In the genomic region with DNA sequence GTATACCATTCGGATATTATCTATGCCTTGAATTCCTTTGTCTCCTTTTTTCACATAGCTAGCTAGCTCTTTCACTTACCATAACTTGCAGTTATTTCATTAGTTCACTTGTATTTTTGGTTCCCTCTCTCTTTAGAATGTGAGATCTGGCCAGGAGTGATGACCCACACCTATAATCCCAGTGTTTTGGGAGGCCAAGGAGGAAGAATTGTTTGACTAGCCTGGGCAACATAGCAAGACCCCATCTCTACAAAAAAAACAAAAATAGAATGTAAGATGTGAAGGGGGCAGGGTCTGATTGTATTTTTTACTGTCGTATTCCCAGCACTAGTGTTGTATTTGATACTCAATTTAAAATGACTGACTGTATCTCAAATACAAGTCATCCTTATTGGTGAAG, we compare ENCODE assay signal across 9 cellular contexts.
"Had no signal": no experiment of that assay in that cellular context is flagged by ENCODE, and none has a peak within 500 bp of the region (broad histone marks: within the 10 kb centered on the region; RNA-seq: fewer than 3 reads in every experiment).

No MANE protein-coding gene starts in this region.

- H3K27ac ChIP-seq: GM23248, KMS-11 had no signal

- H3K9ac ChIP-seq: GM23248, KMS-11 had no signal

- H3K36me3 ChIP-seq: HAP-1 had no signal

- ATAC-seq: HCT116 had no signal

- H3K9me3 ChIP-seq: HAP-1 had no signal

- H3K4me3 ChIP-seq: GM23248, HAP-1 had no signal

- H3K4me2 ChIP-seq: KMS-11 had no signal

- H3K4me1 ChIP-seq: HAP-1 had no signal

- H2AFZ ChIP-seq: GM23248 had no signal

- FAIRE-seq: HTR-8/SVneo had no signal

- DNase-seq: GM23248, GOT3, H7, IMR-90, KBM-7 had no signal
